ENCODE assay signal across 8 cellular contexts in genomic region chr7:131010714-131011436, GRCh38.
A peak's percentile ranks its signal among the peaks of the same experiment; 100 is the strongest.
DNase-seq lines count a peak whose midpoint lies in the region; ATAC-seq and TF ChIP-seq lines count a peak whose summit lies in the region.

No MANE protein-coding gene starts in this region.

- H3K4me2 ChIP-seq in OCI-LY1 (ENCODE audit: low read length), result no peak overlapping the region

- no peak for TF ChIP-seq POLR2A in gastrocnemius medialis (IDR thresholded peaks at IDR 0.05)

- peak overlapping the region; percentile 96 for H3K27ac Mint-ChIP-seq in chondrocyte (ENCODE audit: unreplicated experiment)

- H3K4me3 Mint-ChIP-seq in chondrocyte (ENCODE audit: unreplicated experiment), result no peak overlapping the region

- no peak overlapping the region for H3K4me3 ChIP-seq in OCI-LY1 (ENCODE audit: low read depth, low read length, poor library complexity, severe bottlenecking)
- no peak overlapping the region for H3K4me3 ChIP-seq in gastrocnemius medialis

- H3K79me2 ChIP-seq in OCI-LY1 (ENCODE audit: insufficient read depth, low read length), result peaks cover 89% of the 10 kb centered on the region

- H3K4me1 ChIP-seq in OCI-LY1 (ENCODE audit: insufficient read depth, low read length, severe bottlenecking) (peaks cover 89% of the 10 kb centered on the region), gastrocnemius medialis (peaks cover 90 to 96% of the 10 kb centered on the region in 2 donors)

- H3K27me3 Mint-ChIP-seq in chondrocyte (ENCODE audit: low read depth), result no peaks in the 10 kb centered on the region

- H3K9me3 ChIP-seq in OCI-LY1 (ENCODE audit: low read length) (no peaks in the 10 kb centered on the region), gastrocnemius medialis (no peaks in the 10 kb centered on the region)

- H3K4me1 Mint-ChIP-seq in chondrocyte (ENCODE audit: low read depth), result peaks cover 86% of the 10 kb centered on the region

- DNase-seq in GM10266 (ENCODE audit: extremely low spot score) (peak; percentile 42), chondrocyte (ENCODE audit: low spot score) (no peak), gastrocnemius medialis (no peak), NCI-H2171 treated with DMSO at 0.1 percent for 48 hours (lab: John Stamatoyannopoulos, UW) (no peak)

- H3K36me3 ChIP-seq in OCI-LY1 (ENCODE audit: insufficient read depth, low read length), result peaks cover 9% of the 10 kb centered on the region; the same call in 1 of the 2 replicates
- no peaks in the 10 kb centered on the region for H3K36me3 ChIP-seq in gastrocnemius medialis

- peak in 1 of 2 donors; percentile 21 for ATAC-seq in gastrocnemius medialis
- no peak for ATAC-seq in HG03342 (IDR thresholded peaks at IDR 0.05; ENCODE audit: unreplicated experiment)
- ATAC-seq in HG02981 (IDR thresholded peaks at IDR 0.05; ENCODE audit: unreplicated experiment), result no peak
- ATAC-seq in GM21526 (IDR thresholded peaks at IDR 0.05; ENCODE audit: low FRiP score, unreplicated experiment), result no peak

- TF ChIP-seq CTCF in GM10266 (IDR thresholded peaks at IDR 0.05; ENCODE audit: control insufficient read depth, insufficient read depth, low read depth, missing control alignments), result no peak
- no peak for TF ChIP-seq CTCF in OCI-LY1 (IDR thresholded peaks at IDR 0.05; ENCODE audit: low read length)
- no peak for TF ChIP-seq CTCF in chondrocyte (IDR thresholded peaks at IDR 0.05)
- TF ChIP-seq CTCF in gastrocnemius medialis (IDR thresholded peaks at IDR 0.05 in 4 of 5, conservative IDR thresholded peaks at IDR 0.05 in 1 of 5), result no peak

- in situ Hi-C loops in gastrocnemius medialis (cut with MboI; ENCODE audit: low sequenced_read_pairs in 4 of 4), result no loop called here

- H3K27me3 ChIP-seq in OCI-LY1 (ENCODE audit: insufficient read depth, low read length) (no peaks in the 10 kb centered on the region), gastrocnemius medialis (no peaks in the 10 kb centered on the region)

- no peaks in the 10 kb centered on the region; the same call in 1 of the 2 replicates for H3F3A ChIP-seq in OCI-LY1 (ENCODE audit: insufficient read depth, low read length)

- H3K9me2 ChIP-seq in OCI-LY1 (ENCODE audit: low read depth, low read length), result no peaks in the 10 kb centered on the region

- H3K36me3 Mint-ChIP-seq in chondrocyte (ENCODE audit: low read depth), result no peaks in the 10 kb centered on the region

- peak overlapping the region; percentile 23 for H3K27ac ChIP-seq in OCI-LY1 (ENCODE audit: low read depth, low read length, poor library complexity, severe bottlenecking)
- H3K27ac ChIP-seq in gastrocnemius medialis, result peak overlapping the region; percentile 68 to 78 (median 75)

- no peak overlapping the region for H3K9ac ChIP-seq in OCI-LY1 (ENCODE audit: low read length)

- H2AFZ ChIP-seq in OCI-LY1 (ENCODE audit: low read length), result no peak overlapping the region

- intact Hi-C loops in gastrocnemius medialis (cut with DNase I; ENCODE audit: low total_unique reads), result loop anchor here (5.0 kb wide), 1 partner anchor 96 kb away; no protein-coding TSS in a partner anchor

- H4K20me1 ChIP-seq in OCI-LY1 (ENCODE audit: insufficient read depth, low read length), result peaks cover 4% of the 10 kb centered on the region

- no peaks in the 10 kb centered on the region for H3K9me3 Mint-ChIP-seq in chondrocyte (ENCODE audit: low read depth)
